ENCODE assay signal across 8 cellular contexts in genomic region chr4:123478859-123479345, GRCh38.
DNase-seq lines count a peak whose midpoint lies in the region; ATAC-seq and TF ChIP-seq lines count a peak whose summit lies in the region.

No MANE protein-coding gene starts in this region.

- DNase-seq in GM04504 (ENCODE audit: low read depth) (peak; percentile 43), SK-MEL-5 (ENCODE audit: low read depth, low spot score) (peak; percentile 95), fibroblast of pulmonary artery (ENCODE audit: low read depth) (peak; percentile 43), retinal pigment epithelial cell (ENCODE audit: low read depth) (peak; percentile 17), SW 1271 (lab: John Stamatoyannopoulos, UW) (no peak), H4 (ENCODE audit: low spot score) (no peak)
- DNase-seq in activated T-cell treated with anti-CD3 and anti-CD28 coated beads, Interleukin-2, amount 50 U/mL, for 4 hours: no peak

- H3K36me3 Mint-ChIP-seq in activated T-cell treated with anti-CD3 and anti-CD28 coated beads, Interleukin-2, amount 50 U/mL, for 4 hours (ENCODE audit: insufficient read depth): no peaks in the 10 kb centered on the region

- TF ChIP-seq CTCF in fibroblast of pulmonary artery (IDR thresholded peaks at IDR 0.05; ENCODE audit: low read length, missing control alignments) (no peak), retinal pigment epithelial cell (conservative IDR thresholded peaks at IDR 0.05; ENCODE audit: low read depth, low read length) (no peak)

- no peak overlapping the region for H3K4me3 Mint-ChIP-seq in activated T-cell treated with anti-CD3 and anti-CD28 coated beads, Interleukin-2, amount 50 U/mL, for 4 hours

- H3K9me3 Mint-ChIP-seq in activated T-cell treated with anti-CD3 and anti-CD28 coated beads, Interleukin-2, amount 50 U/mL, for 4 hours: peaks cover 4% of the 10 kb centered on the region

- H3K4me3 ChIP-seq in fibroblast of pulmonary artery (replicated peaks; ENCODE audit: low read depth, low read length) (no peak overlapping the region), retinal pigment epithelial cell (ENCODE audit: low read length) (no peak overlapping the region)

- in situ Hi-C loops in SK-MEL-5 (cut with HindIII; ENCODE audit: low pct_unique_long_range_greater_than_20kb, low sequenced_read_pairs): no loop called here

- H3K4me1 Mint-ChIP-seq in activated T-cell treated with anti-CD3 and anti-CD28 coated beads, Interleukin-2, amount 50 U/mL, for 4 hours (ENCODE audit: low read depth): peaks cover 18% of the 10 kb centered on the region

- H3K27me3 Mint-ChIP-seq in activated T-cell treated with anti-CD3 and anti-CD28 coated beads, Interleukin-2, amount 50 U/mL, for 4 hours (ENCODE audit: low read depth): no peaks in the 10 kb centered on the region

- no peak for ATAC-seq in HG02798 (IDR thresholded peaks at IDR 0.05; ENCODE audit: poor library complexity, unreplicated experiment)
- ATAC-seq in activated T-cell treated with anti-CD3 and anti-CD28 coated beads, Interleukin-2, amount 50 U/mL, for 4 hours: no peak

Comparison
In these comparisons a context has a peak if more than half of its experiments do, and no peak if none do; other contexts are left out.
1. DNase-seq: peak in GM04504 (single experiment), SK-MEL-5 (single experiment), fibroblast of pulmonary artery (single experiment) and retinal pigment epithelial cell (single experiment); none in SW 1271 (0 of 2), activated T-cell treated with anti-CD3 and anti-CD28 coated beads, Interleukin-2, amount 50 U/mL, for 4 hours (single experiment) and H4 (single experiment).